Comparison of ENCODE assay signal across 31 cellular contexts in the genomic region with DNA sequence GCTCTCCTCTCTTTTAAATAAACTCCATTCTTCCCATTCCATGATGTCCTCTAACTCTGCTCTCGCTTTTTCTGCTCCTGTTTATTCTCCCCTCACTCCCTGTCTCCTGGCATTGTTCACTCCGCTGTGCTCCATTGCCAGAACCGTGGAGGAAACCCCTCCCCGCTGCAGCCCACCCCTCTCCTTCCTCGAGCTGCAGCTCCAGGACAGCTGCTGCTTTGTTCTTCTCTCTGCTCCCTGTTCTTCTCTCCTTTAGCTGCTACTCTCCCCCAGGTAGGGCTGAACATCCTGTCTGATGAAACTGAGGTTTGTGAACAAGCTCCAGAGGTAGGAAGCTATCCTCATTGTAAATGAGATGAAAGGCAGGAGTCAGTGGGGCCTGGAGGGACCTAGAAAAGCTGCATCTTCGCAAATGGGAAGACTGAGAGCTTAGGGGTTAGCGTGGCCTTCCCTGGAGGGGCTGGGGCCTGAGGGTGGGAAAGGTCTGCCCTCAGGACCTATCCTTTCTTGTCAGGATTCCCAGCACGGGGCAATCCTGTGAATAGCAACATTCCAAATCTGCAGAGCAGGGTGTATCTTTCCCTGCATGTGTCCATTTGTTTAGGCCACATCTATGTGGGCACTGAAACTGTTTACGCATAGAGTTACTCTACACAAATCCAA.
DNase-seq lines count a peak whose midpoint lies in the region; ATAC-seq, FAIRE-seq and TF ChIP-seq lines count a peak whose summit lies in the region.
"Had no signal": no experiment of that assay in that cellular context is flagged by ENCODE, and none has a peak within 500 bp of the region (broad histone marks: within the 10 kb centered on the region; RNA-seq: fewer than 3 reads in every experiment).

No MANE protein-coding gene starts in this region.

- TF ChIP-seq POLR2A in H1 (IDR thresholded peaks at IDR 0.05; ENCODE audit: control extremely low read depth in 1 of 2, low read depth in 2 of 2, low read length in 2 of 2): no peak

- H4K5ac ChIP-seq in H1 (ENCODE audit: insufficient read length, low read depth, low read length): peak overlapping the region; percentile 31

- ATAC-seq in Right ventricle myocardium inferior (no peak), HG03175 (IDR thresholded peaks at IDR 0.05; ENCODE audit: unreplicated experiment) (no peak), HG02623 (IDR thresholded peaks at IDR 0.05; ENCODE audit: unreplicated experiment) (no peak)
- ATAC-seq in naive thymus-derived CD4-positive, alpha-beta T cell: no peak
- ATAC-seq: activated CD4-positive, alpha-beta T cell treated with anti-CD3 and anti-CD28 coated beads for 36 hours; activated CD8-positive, alpha-beta T cell treated with anti-CD3 and anti-CD28 coated beads for 36 hours; body of pancreas; natural killer cell; pancreas had no signal

- H3K36me3 Mint-ChIP-seq in nephron progenitor cell (ENCODE audit: low read depth): no peaks in the 10 kb centered on the region
- no peaks in the 10 kb centered on the region for H3K36me3 Mint-ChIP-seq in naive thymus-derived CD4-positive, alpha-beta T cell
- H3K36me3 Mint-ChIP-seq: activated naive CD4-positive, alpha-beta T cell treated with anti-CD3 and anti-CD28 coated beads, Interleukin-2, amount 10 ng/mL, durations not matched to agents 7 days and 5 days; natural killer cell had no signal

- H3K23me2 ChIP-seq in H1 (ENCODE audit: low read depth, low read length): no peaks in the 10 kb centered on the region

- no peak overlapping the region for H2BK20ac ChIP-seq in H1 (ENCODE audit: low read length)

- H3K9ac ChIP-seq in H1 (replicated peaks in 1 of 4; ENCODE audit: extremely low read depth in 1 of 4, low read depth in 3 of 4, low read length in 3 of 4): no peak overlapping the region
- H3K9ac ChIP-seq: KMS-11 had no signal

- no peak for FAIRE-seq in H1 (lab: Jason Lieb, UNC)
- FAIRE-seq: A204.1, H54, kidney, pancreas, small intestine had no signal

- no peak overlapping the region for H3K23ac ChIP-seq in H1 (ENCODE audit: insufficient read length)

- H2BK120ac ChIP-seq in H1 (replicated peaks; ENCODE audit: low read depth, low read length): no peak overlapping the region

- H3K4me2 ChIP-seq in H1 (ENCODE audit: insufficient read depth in 1 of 2, low read depth in 2 of 2, low read length in 2 of 2): no peak overlapping the region
- H3K4me2 ChIP-seq: KMS-11 had no signal

- no peak overlapping the region for H3K56ac ChIP-seq in H1 (replicated peaks; ENCODE audit: insufficient read length, low read depth, low read length)

- H3K14ac ChIP-seq in H1 (ENCODE audit: insufficient read length): no peak overlapping the region

- peak overlapping the region; percentile 2 for H3K4me3 Mint-ChIP-seq in nephron progenitor cell
- no peak overlapping the region for H3K4me3 Mint-ChIP-seq in naive thymus-derived CD4-positive, alpha-beta T cell
- H3K4me3 Mint-ChIP-seq: activated CD4-positive, alpha-beta T cell treated with anti-CD3 and anti-CD28 coated beads for 36 hours; activated CD8-positive, alpha-beta T cell treated with anti-CD3 and anti-CD28 coated beads for 36 hours; activated naive CD4-positive, alpha-beta T cell treated with anti-CD3 and anti-CD28 coated beads, Interleukin-2, amount 10 ng/mL, durations not matched to agents 7 days and 5 days; CD4-positive, alpha-beta T cell; natural killer cell had no signal

- H3K27me3 Mint-ChIP-seq in nephron progenitor cell (ENCODE audit: low read depth, poor library complexity): no peaks in the 10 kb centered on the region
- peaks cover 0 to 16% (median 9%) of the 10 kb centered on the region in 5 donors for H3K27me3 Mint-ChIP-seq in naive thymus-derived CD4-positive, alpha-beta T cell
- H3K27me3 Mint-ChIP-seq: activated CD4-positive, alpha-beta T cell treated with anti-CD3 and anti-CD28 coated beads for 36 hours; activated CD8-positive, alpha-beta T cell treated with anti-CD3 and anti-CD28 coated beads for 36 hours; CD4-positive, alpha-beta T cell had no signal

- H2BK15ac ChIP-seq in H1 (ENCODE audit: low read length): no peak overlapping the region

- TF ChIP-seq CTCF in cardiac muscle cell (IDR thresholded peaks at IDR 0.05; ENCODE audit: low read depth, low read length) (no peak), H1 (IDR thresholded peaks at IDR 0.05; ENCODE audit: control extremely low read depth in 1 of 3, insufficient read depth in 1 of 3, low read depth in 1 of 3, low read length in 3 of 3) (no peak), nephron progenitor cell (IDR thresholded peaks at IDR 0.05) (no peak), foreskin fibroblast (IDR thresholded peaks at IDR 0.05; ENCODE audit: low read depth, low read length) (no peak)

- whole genome bisulfite sequencing in H1 (ENCODE audit: extremely low coverage in 1 of 2, insufficient coverage in 1 of 2, insufficient read length in 1 of 2, insufficient replicate concordance in 2 of 2, low coverage in 1 of 2, low lambda C conversion rate in 2 of 2, missing lambda C conversion rate in 1 of 2), 2 experiments: 93% methylated on average over 8 of the region's 9 CpGs; no CpG with 5 or more reads in 1 of the 2 experiments

- POLR2A ChIA-PET in H1 (lab: Charles Lee; ENCODE audit: partially characterized antibody): no interaction called here
- POLR2A ChIA-PET in naive thymus-derived CD4-positive, alpha-beta T cell (lab: Charles Lee): no interaction called here

- H3K9me3 ChIP-seq in cardiac muscle cell (ENCODE audit: low read depth) (no peaks in the 10 kb centered on the region), H1 (ENCODE audit: insufficient read depth in 2 of 2, low read depth in 1 of 2, low read length in 1 of 2) (no peaks in the 10 kb centered on the region)
- H3K9me3 ChIP-seq in naive thymus-derived CD4-positive, alpha-beta T cell (ENCODE audit: control insufficient read depth in 2 of 3, low read length in 3 of 3): no peaks in the 10 kb centered on the region
- H3K9me3 ChIP-seq: adrenal gland, body of pancreas, pancreas, right atrium auricular region had no signal

- H2BK5ac ChIP-seq in H1 (ENCODE audit: low read depth, low read length): no peak overlapping the region

- DNase-seq in cardiac muscle cell (ENCODE audit: low read depth in 1 of 2, low spot score in 1 of 2) (no peak), Right ventricle myocardium inferior (ENCODE audit: missing footprints) (no peak), H1 (ENCODE audit: low read depth in 1 of 2, low spot score in 2 of 2) (no peak), nephron progenitor cell (no peak), foreskin fibroblast (no peak)
- no peak for DNase-seq in naive thymus-derived CD4-positive, alpha-beta T cell
- DNase-seq: activated CD4-positive, alpha-beta T cell treated with anti-CD3 and anti-CD28 coated beads for 36 hours; activated CD8-positive, alpha-beta memory T cell treated with anti-CD3 and anti-CD28 coated beads, Interleukin-2, amount 50 U/mL, for 48 hours; activated CD8-positive, alpha-beta T cell treated with anti-CD3 and anti-CD28 coated beads for 36 hours; activated naive CD4-positive, alpha-beta T cell treated with anti-CD3 and anti-CD28 coated beads, Interleukin-2, amount 10 ng/mL, durations not matched to agents 7 days and 5 days; adrenal gland; body of pancreas; CD4-positive, alpha-beta T cell; effector CD4-positive, alpha-beta T cell; kidney; MM.1S; natural killer cell; NCI-H1417; NCI-H2029; NCI-H524 treated with DMSO at 0.1 percent for 48 hours; NK-92 treated with Interleukin-12 subunit alpha and Interleukin-12 subunit beta, amount 100 ng/mL, for 24 hours; pancreas; SHP77; small intestine; stimulated activated naive CD4-positive, alpha-beta T cell had no signal

- H3K79me2 ChIP-seq in H1 (ENCODE audit: control insufficient read depth in 1 of 2, insufficient read depth in 2 of 2, low read length in 2 of 2): no peaks in the 10 kb centered on the region

- H3K36me3 ChIP-seq in cardiac muscle cell: no peaks in the 10 kb centered on the region
- H3K36me3 ChIP-seq in H1 (ENCODE audit: control insufficient read depth in 2 of 4, insufficient read depth in 4 of 4, low read length in 3 of 4): no peaks in the 10 kb centered on the region
- no peaks in the 10 kb centered on the region for H3K36me3 ChIP-seq in naive thymus-derived CD4-positive, alpha-beta T cell (ENCODE audit: control insufficient read depth in 2 of 3, insufficient read depth in 3 of 3, low read length in 3 of 3)
- H3K36me3 ChIP-seq: adrenal gland, pancreas, right atrium auricular region had no signal

- no peak for TF ChIP-seq EP300 in H1 (IDR thresholded peaks at IDR 0.05; ENCODE audit: borderline replicate concordance in 1 of 2, low read depth in 2 of 2, low read length in 2 of 2)

- CTCF ChIA-PET in H1 (lab: Charles Lee; ENCODE audit: partially characterized antibody): interaction anchor here (1.0 to 1.2 kb wide), 2 partner anchors 9 to 13 kb away, joined by 3 to 4 read pairs; no protein-coding TSS in a partner anchor
- CTCF ChIA-PET in naive thymus-derived CD4-positive, alpha-beta T cell (lab: Charles Lee): no interaction called here

- no peak overlapping the region for H2AK5ac ChIP-seq in H1 (ENCODE audit: low read depth, low read length)

- peak overlapping the region; percentile 72; the same call in 1 of the 2 replicates for H2AFZ ChIP-seq in H1 (ENCODE audit: low read length)

- no peaks in the 10 kb centered on the region for H3K27me3 ChIP-seq in cardiac muscle cell
- no peaks in the 10 kb centered on the region for H3K27me3 ChIP-seq in H1 (replicated peaks in 1 of 4; ENCODE audit: control insufficient read depth in 3 of 4, extremely low read depth in 1 of 4, insufficient read depth in 3 of 4, low read length in 3 of 4)
- H3K27me3 ChIP-seq in naive thymus-derived CD4-positive, alpha-beta T cell (ENCODE audit: control insufficient read depth in 2 of 2, insufficient read depth in 2 of 2, low read length in 2 of 2): no peaks in the 10 kb centered on the region
- H3K27me3 ChIP-seq: adrenal gland, body of pancreas, pancreas, right atrium auricular region had no signal

- no peak overlapping the region for H2BK12ac ChIP-seq in H1 (ENCODE audit: low read depth, low read length)

- H4K91ac ChIP-seq in H1 (replicated peaks; ENCODE audit: insufficient read length, low read length): no peak overlapping the region

- H3K9me3 Mint-ChIP-seq in nephron progenitor cell: no peaks in the 10 kb centered on the region
- H3K9me3 Mint-ChIP-seq in naive thymus-derived CD4-positive, alpha-beta T cell: no peaks in the 10 kb centered on the region
- H3K9me3 Mint-ChIP-seq: activated CD8-positive, alpha-beta T cell treated with anti-CD3 and anti-CD28 coated beads for 36 hours; activated naive CD4-positive, alpha-beta T cell treated with anti-CD3 and anti-CD28 coated beads, Interleukin-2, amount 10 ng/mL, durations not matched to agents 7 days and 5 days; CD4-positive, alpha-beta T cell; natural killer cell had no signal

- H3K79me1 ChIP-seq in H1 (ENCODE audit: low read depth, low read length): no peaks in the 10 kb centered on the region

- H3K4ac ChIP-seq in H1 (replicated peaks; ENCODE audit: insufficient read length, low read depth, low read length): no peak overlapping the region

- no peak overlapping the region; the same call in 1 of the 2 replicates for H3K18ac ChIP-seq in H1 (ENCODE audit: extremely low read depth, low read length)

- H3K4me1 Mint-ChIP-seq in nephron progenitor cell: peaks cover 37% of the 10 kb centered on the region
- no peaks in the 10 kb centered on the region for H3K4me1 Mint-ChIP-seq in naive thymus-derived CD4-positive, alpha-beta T cell
- H3K4me1 Mint-ChIP-seq: activated CD4-positive, alpha-beta T cell treated with anti-CD3 and anti-CD28 coated beads for 36 hours; activated naive CD4-positive, alpha-beta T cell treated with anti-CD3 and anti-CD28 coated beads, Interleukin-2, amount 10 ng/mL, durations not matched to agents 7 days and 5 days; natural killer cell had no signal

- H4K8ac ChIP-seq in H1 (ENCODE audit: extremely low read depth, insufficient read depth, low read length): no peak overlapping the region

- intact Hi-C loops in Right ventricle myocardium inferior (cut with DNase I): no loop called here
- intact Hi-C loops in naive thymus-derived CD4-positive, alpha-beta T cell (cut with micrococcal nuclease): no loop called here

- H4K20me1 ChIP-seq in H1 (replicated peaks in 1 of 2; ENCODE audit: control insufficient read depth in 1 of 2, insufficient read depth in 2 of 2, low read length in 2 of 2): no peaks in the 10 kb centered on the region

- no peak for TF ChIP-seq RAD21 in H1 (IDR thresholded peaks at IDR 0.05 in 1 of 2, conservative IDR thresholded peaks at IDR 0.05 in 1 of 2; ENCODE audit: low read depth in 2 of 2, low read length in 2 of 2)

- peak overlapping the region; percentile 58 for H3K27ac Mint-ChIP-seq in nephron progenitor cell
- H3K27ac Mint-ChIP-seq in naive thymus-derived CD4-positive, alpha-beta T cell: no peak overlapping the region
- H3K27ac Mint-ChIP-seq: activated CD4-positive, alpha-beta T cell treated with anti-CD3 and anti-CD28 coated beads for 36 hours; activated CD8-positive, alpha-beta T cell treated with anti-CD3 and anti-CD28 coated beads for 36 hours; activated naive CD4-positive, alpha-beta T cell treated with anti-CD3 and anti-CD28 coated beads, Interleukin-2, amount 10 ng/mL, durations not matched to agents 7 days and 5 days; CD4-positive, alpha-beta T cell; natural killer cell had no signal

- H3K27ac ChIP-seq in cardiac muscle cell (peak overlapping the region; percentile 94), H1 (ENCODE audit: low read depth, low read length) (no peak overlapping the region)
- H3K27ac ChIP-seq in naive thymus-derived CD4-positive, alpha-beta T cell (ENCODE audit: low read depth, low read length): no peak overlapping the region
- H3K27ac ChIP-seq: adrenal gland, KMS-11, right atrium auricular region had no signal

- H3K4me1 ChIP-seq in cardiac muscle cell (ENCODE audit: low read depth) (peaks cover 66% of the 10 kb centered on the region), H1 (replicated peaks in 1 of 4; ENCODE audit: control insufficient read depth in 3 of 4, insufficient read depth in 4 of 4, low read length in 3 of 4) (peaks cover 0 to 6% (median 1%) of the 10 kb centered on the region in 4 experiments; a peak in 2 of 7 replicates)
- no peaks in the 10 kb centered on the region for H3K4me1 ChIP-seq in naive thymus-derived CD4-positive, alpha-beta T cell (ENCODE audit: control insufficient read depth in 2 of 2, insufficient read depth in 2 of 2, low read length in 2 of 2)

- H3K4me3 ChIP-seq in cardiac muscle cell: no peak overlapping the region
- H3K4me3 ChIP-seq in H1 (ENCODE audit: extremely low read depth in 1 of 4, insufficient read depth in 2 of 4, low read depth in 3 of 4, low read length in 4 of 4): no peak overlapping the region
- H3K4me3 ChIP-seq in naive thymus-derived CD4-positive, alpha-beta T cell (ENCODE audit: low read length): no peak overlapping the region
- H3K4me3 ChIP-seq in foreskin fibroblast (ENCODE audit: low read depth in 1 of 2, low read length in 2 of 2): no peak overlapping the region
- H3K4me3 ChIP-seq: adrenal gland, body of pancreas, pancreas, right atrium auricular region had no signal
